Comparison of ENCODE assay signal across 8 cellular contexts in the genomic region with DNA sequence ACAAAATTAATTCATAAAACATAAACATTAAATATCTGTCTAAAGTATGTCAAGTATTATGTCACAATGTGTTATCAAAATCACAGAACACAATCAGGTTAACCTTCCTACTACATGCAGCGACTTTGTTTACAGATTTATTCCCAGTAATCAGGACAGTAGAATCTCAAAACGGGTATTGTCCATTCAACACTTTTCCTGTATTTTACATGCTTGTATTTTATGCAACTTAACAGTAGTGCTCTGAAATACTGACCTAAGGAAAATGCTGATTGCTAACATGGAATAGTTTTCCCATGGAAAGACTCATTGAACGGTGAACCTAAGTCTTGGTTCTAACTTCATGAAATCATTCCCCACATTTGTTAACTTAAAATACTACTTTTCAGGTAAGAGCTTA. TPM values are rescaled to one million over a fixed set of nuclear protein-coding genes. Genes with fewer than 3 reads are reported as not detected.
DNase-seq lines count a peak whose midpoint lies in the region; ATAC-seq and TF ChIP-seq lines count a peak whose summit lies in the region.

No MANE protein-coding gene starts in this region.

- H3K18ac ChIP-seq in mesenchymal stem cell (ENCODE audit: low read depth in 1 of 2, low read length in 2 of 2) = no peak overlapping the region

- H3K4me2 ChIP-seq in mesenchymal stem cell (ENCODE audit: low read length, poor library complexity, severe bottlenecking) = peak overlapping the region; percentile 28

- intact Hi-C loops in heart right ventricle (cut with DNase I) (loop anchor here in 1 of 10 donors (2.0 kb wide), 1 partner anchor 61 kb away; no protein-coding TSS in a partner anchor), left ventricle myocardium superior (cut with micrococcal nuclease) (no loop called here), body of pancreas (cut with DNase I) (no loop called here)

- H3K4me3 ChIP-seq in heart right ventricle (peak overlapping the region in 9 of 10 donors; percentile 67 to 88 (median 85)), body of pancreas (peak overlapping the region; percentile 2 to 89), mesenchymal stem cell (ENCODE audit: insufficient read depth in 1 of 2, low read depth in 1 of 2, low read length in 2 of 2) (peak overlapping the region in 1 of 2 experiments; percentile 98), urinary bladder (ENCODE audit: low read depth, low read length) (peak overlapping the region; percentile 92)

- no peak overlapping the region for H2AFZ ChIP-seq in mesenchymal stem cell (ENCODE audit: low read depth, low read length)

- H3K27ac ChIP-seq in heart right ventricle (peak overlapping the region in 3 of 10 donors; percentile 0 to 13 (median 0)), body of pancreas (no peak overlapping the region), mesenchymal stem cell (ENCODE audit: low read length, poor library complexity, severe bottlenecking) (no peak overlapping the region), urinary bladder (ENCODE audit: low read depth) (no peak overlapping the region)

- in situ Hi-C loops in GM13977 (cut with MboI; ENCODE audit: low pct_unique_long_range_greater_than_20kb, low sequenced_read_pairs, unreplicated experiment) = no loop called here

- 3 to 5% methylated on average over 3 of the region's 3 CpGs for WGBS in heart right ventricle, 2 donors
- WGBS in body of pancreas, 2 donors = 1% methylated on average over 3 of the region's 3 CpGs
- WGBS in mesenchymal stem cell = 20% methylated on average over 1 of the region's 3 CpGs
- 2% methylated on average over 3 of the region's 3 CpGs for WGBS in urinary bladder

- no peak overlapping the region for H3K14ac ChIP-seq in mesenchymal stem cell (ENCODE audit: low read length in 2 of 2)

- DNase-seq in heart right ventricle = no peak
- DNase-seq in left ventricle myocardium superior = no peak
- DNase-seq in body of pancreas = no peak
- no peak for DNase-seq in mesenchymal stem cell
- no peak for DNase-seq in omental fat pad (ENCODE audit: low spot score)
- no peak for DNase-seq in GM13977 (ENCODE audit: low spot score)

- no peaks in the 10 kb centered on the region for H3K27me3 ChIP-seq in heart right ventricle
- H3K27me3 ChIP-seq in body of pancreas = no peaks in the 10 kb centered on the region
- H3K27me3 ChIP-seq in mesenchymal stem cell (ENCODE audit: control insufficient read depth in 1 of 2, insufficient read depth in 1 of 2, low read length in 2 of 2) = no peaks in the 10 kb centered on the region

- H3K36me3 ChIP-seq in heart right ventricle (peaks cover 0 to 34% (median 29%) of the 10 kb centered on the region in 9 donors), body of pancreas (replicated peaks in 1 of 2; ENCODE audit: insufficient read depth in 1 of 2, low read depth in 2 of 2) (peaks cover 0 to 11% of the 10 kb centered on the region in 2 donors), mesenchymal stem cell (ENCODE audit: control insufficient read depth in 1 of 2, insufficient read depth in 2 of 2, low read depth in 1 of 2, low read length in 2 of 2) (peaks cover 8 to 33% of the 10 kb centered on the region in 2 experiments), urinary bladder (ENCODE audit: insufficient read depth) (peaks cover 4% of the 10 kb centered on the region)

- no peak overlapping the region for H4K8ac ChIP-seq in mesenchymal stem cell (ENCODE audit: low read length)

- H2BK15ac ChIP-seq in mesenchymal stem cell (ENCODE audit: low read depth, poor library complexity, severe bottlenecking) = no peak overlapping the region

- TF ChIP-seq POLR2A in body of pancreas (IDR thresholded peaks at IDR 0.05) = no peak

- no peak for ATAC-seq in heart right ventricle
- no peak for ATAC-seq in left ventricle myocardium superior
- no peak for ATAC-seq in body of pancreas
- ATAC-seq in omental fat pad (ENCODE audit: low FRiP score) = no peak
- no peak for ATAC-seq in GM19463 (IDR thresholded peaks at IDR 0.05; ENCODE audit: unreplicated experiment)

- no peak overlapping the region for H2BK120ac ChIP-seq in mesenchymal stem cell (ENCODE audit: low read depth, low read length)

- H2AK5ac ChIP-seq in mesenchymal stem cell (ENCODE audit: low read length, severe bottlenecking) = no peak overlapping the region

- H3K23ac ChIP-seq in mesenchymal stem cell (ENCODE audit: low read length in 2 of 2) = no peak overlapping the region

- no peak overlapping the region for H2BK5ac ChIP-seq in mesenchymal stem cell (ENCODE audit: low read depth, low read length, poor library complexity, severe bottlenecking)

- H4K91ac ChIP-seq in mesenchymal stem cell (ENCODE audit: low read length) = no peak overlapping the region

- H3K4me1 ChIP-seq in heart right ventricle (peaks cover 0 to 55% (median 30%) of the 10 kb centered on the region in 9 donors), body of pancreas (peaks cover 25% of the 10 kb centered on the region), mesenchymal stem cell (ENCODE audit: control insufficient read depth, insufficient read depth, low read depth, low read length) (peaks cover 1% of the 10 kb centered on the region), urinary bladder (ENCODE audit: insufficient read depth) (no peaks in the 10 kb centered on the region)

- H3K4ac ChIP-seq in mesenchymal stem cell (ENCODE audit: low read depth in 1 of 2, low read length in 2 of 2) = no peak overlapping the region

- TF ChIP-seq CTCF in heart right ventricle (IDR thresholded peaks at IDR 0.05) (no peak), body of pancreas (IDR thresholded peaks at IDR 0.05) (no peak), omental fat pad (IDR thresholded peaks at IDR 0.05) (no peak), GM13977 (IDR thresholded peaks at IDR 0.05; ENCODE audit: extremely low read depth, insufficient read depth, missing control alignments) (no peak)

- H3K9ac ChIP-seq in mesenchymal stem cell (ENCODE audit: low read length) = peak overlapping the region; percentile 95

- peaks cover 2% of the 10 kb centered on the region for H3K79me1 ChIP-seq in mesenchymal stem cell (replicated peaks; ENCODE audit: low read length, poor library complexity, severe bottlenecking)

- H2BK12ac ChIP-seq in mesenchymal stem cell (ENCODE audit: low read length in 2 of 2) = no peak overlapping the region

- H3K9me3 ChIP-seq in heart right ventricle = no peaks in the 10 kb centered on the region
- no peaks in the 10 kb centered on the region for H3K9me3 ChIP-seq in body of pancreas
- no peaks in the 10 kb centered on the region for H3K9me3 ChIP-seq in mesenchymal stem cell (ENCODE audit: control insufficient read depth, low read length)

RNA-seq across cellular contexts. Expression of a gene that starts 2.3 kb away (rescaled TPM):
- 100 to 1,000 TPM; 121 to 153 (median 142) TPM for total RNA-seq in heart right ventricle
- polyA plus RNA-seq in heart right ventricle = 100 to 1,000 TPM in 1 of 2 donors, 10 to 100 TPM in 1; 58.3 to 121 TPM
- 134 TPM for total RNA-seq in left ventricle myocardium superior
- 100 to 1,000 TPM in 1 of 2 donors, 10 to 100 TPM in 1; 77.5 to 123 TPM for total RNA-seq in body of pancreas
- polyA plus RNA-seq in mesenchymal stem cell (2013, experiment 1 of 2) = 207 TPM
- 206 TPM for polyA plus RNA-seq in mesenchymal stem cell (2013, experiment 2 of 2)
- total RNA-seq in urinary bladder = 177 TPM
- polyA plus RNA-seq in urinary bladder = 184 TPM
- total RNA-seq in omental fat pad = 100 to 1,000 TPM; 199 to 340 (median 217) TPM
